Comparison of ENCODE assay signal across 27 cellular contexts in genomic region chr3:102473648-102474047, GRCh38. TPM values are rescaled to one million over a fixed set of nuclear protein-coding genes. Genes with fewer than 3 reads are reported as not detected.
DNase-seq lines count a peak whose midpoint lies in the region; ATAC-seq, FAIRE-seq and TF ChIP-seq lines count a peak whose summit lies in the region.
"Had no signal": no experiment of that assay in that cellular context is flagged by ENCODE, and none has a peak within 500 bp of the region (broad histone marks: within the 10 kb centered on the region; RNA-seq: fewer than 3 reads in every experiment).

No MANE protein-coding gene starts in this region.

- H3K27ac ChIP-seq in HepG2 (ENCODE audit: extremely low read length, insufficient read depth, low read length) (no peak overlapping the region), right lobe of liver (no peak overlapping the region), A549 (no peak overlapping the region), endodermal cell (ENCODE audit: low read depth, low read length) (no peak overlapping the region)
- H3K27ac ChIP-seq: BLaER1 had no signal

- TF ChIP-seq EP300 in HepG2 (IDR thresholded peaks at IDR 0.05; ENCODE audit: low read depth in 2 of 2, low read length in 2 of 2) (no peak), HepG2 (CRISPR knock-in tag; IDR thresholded peaks at IDR 0.05; ENCODE audit: borderline replicate concordance) (no peak), A549 (IDR thresholded peaks at IDR 0.05) (no peak)

- H2AFZ ChIP-seq in HepG2 (ENCODE audit: low read length), result no peak overlapping the region

- no peaks in the 10 kb centered on the region for H3K4me1 ChIP-seq in HepG2 (ENCODE audit: insufficient read depth, low read length)
- no peaks in the 10 kb centered on the region for H3K4me1 ChIP-seq in right lobe of liver
- H3K4me1 ChIP-seq in A549, result no peaks in the 10 kb centered on the region
- peaks cover 3% of the 10 kb centered on the region for H3K4me1 ChIP-seq in endodermal cell (ENCODE audit: control insufficient read depth, insufficient read depth, low read length)
- H3K4me1 ChIP-seq: BE2C, BLaER1 had no signal

- in situ Hi-C loops in HepG2 (cut with HindIII; ENCODE audit: extremely low pct_ligation_motif_present, low pct_unique_long_range_greater_than_20kb), result no loop called here

- POLR2A ChIA-PET in HepG2 (lab: Yijun Ruan, JAX), result no interaction called here
- POLR2A ChIA-PET in A549 (lab: Yijun Ruan, JAX), result no interaction called here

- H3K9me3 ChIP-seq in HepG2 (ENCODE audit: low read length) (no peaks in the 10 kb centered on the region), right lobe of liver (no peaks in the 10 kb centered on the region), A549 (no peaks in the 10 kb centered on the region), endodermal cell (ENCODE audit: control insufficient read depth, low read length) (no peaks in the 10 kb centered on the region)
- H3K9me3 ChIP-seq: BE2C, BLaER1 had no signal

- DNase-seq in HepG2 (ENCODE audit: low spot score) (no peak), right lobe of liver (no peak), A549 (ENCODE audit: low read depth in 1 of 2, low spot score in 1 of 2) (no peak), endodermal cell (no peak), kidney tubule cell (ENCODE audit: low spot score) (no peak)
- DNase-seq: ACHN; BE2C; C1 segment of cervical spinal cord; CD4-positive, alpha-beta memory T cell; CD4-positive, CD25-positive, alpha-beta regulatory T cell; CD8-positive, alpha-beta memory T cell; COR-L47; DMS 273 treated with DMSO at 0.1 percent for 48 hours; DMS153; DMS53; DMS79; DND-41; EL; GDM1 had no signal

- TF ChIP-seq POLR2A in HepG2 (IDR thresholded peaks at IDR 0.05; ENCODE audit: insufficient read depth in 1 of 2, low read depth in 2 of 2, low read length in 2 of 2) (no peak), right lobe of liver (IDR thresholded peaks at IDR 0.05) (no peak), A549 (IDR thresholded peaks at IDR 0.05; ENCODE audit: low read length) (no peak)

- no TSS peak for BruUV-seq in HepG2 (replicated peaks; lab: Mats Ljungman, UMichigan)

- H3K9ac ChIP-seq in HepG2 (ENCODE audit: insufficient read depth, low read depth, low read length) (no peak overlapping the region), endodermal cell (ENCODE audit: extremely low read depth, low read length, poor library complexity, severe bottlenecking) (no peak overlapping the region)
- H3K9ac ChIP-seq: BLaER1 had no signal

- TF ChIP-seq RAD21 in HepG2 (CRISPR knock-in tag; IDR thresholded peaks at IDR 0.05) (no peak), A549 (conservative IDR thresholded peaks at IDR 0.05 in 1 of 2, IDR thresholded peaks at IDR 0.05 in 1 of 2) (no peak)

- H3K4me3 Mint-ChIP-seq in endodermal cell, result no peak overlapping the region
- H3K4me3 Mint-ChIP-seq: CD14-positive monocyte; CD4-positive, alpha-beta memory T cell; CD4-positive, CD25-positive, alpha-beta regulatory T cell; CD8-positive, alpha-beta memory T cell had no signal

- peaks cover 15% of the 10 kb centered on the region for H3K4me1 Mint-ChIP-seq in endodermal cell
- H3K4me1 Mint-ChIP-seq: CD14-positive monocyte; CD4-positive, alpha-beta memory T cell; CD4-positive, CD25-positive, alpha-beta regulatory T cell; CD8-positive, alpha-beta memory T cell had no signal

- H3K27me3 ChIP-seq in HepG2 (ENCODE audit: control insufficient read depth in 1 of 2, insufficient read depth in 2 of 2, low read length in 2 of 2) (no peaks in the 10 kb centered on the region), right lobe of liver (no peaks in the 10 kb centered on the region), endodermal cell (ENCODE audit: control insufficient read depth, insufficient read depth, low read length, poor library complexity, severe bottlenecking) (no peaks in the 10 kb centered on the region)
- H3K27me3 ChIP-seq: BE2C, BLaER1 had no signal

- CTCF ChIA-PET in HepG2 (lab: Yijun Ruan, JAX; ENCODE audit: low intra/inter-chr PET ratio, low total read pairs), result no interaction called here
- CTCF ChIA-PET in A549 (lab: Yijun Ruan, JAX), result no interaction called here

- FAIRE-seq in HepG2 (lab: Jason Lieb, UNC) (no peak), A549 (lab: Jason Lieb, UNC) (no peak)
- FAIRE-seq: GM12878, GM12892, GM18507 had no signal

- H3K27ac Mint-ChIP-seq in endodermal cell, result peak overlapping the region; percentile 53
- H3K27ac Mint-ChIP-seq: CD14-positive monocyte; CD4-positive, alpha-beta memory T cell; CD4-positive, CD25-positive, alpha-beta regulatory T cell; CD8-positive, alpha-beta memory T cell had no signal

- H3K9me3 Mint-ChIP-seq in endodermal cell, result no peaks in the 10 kb centered on the region
- H3K9me3 Mint-ChIP-seq: CD8-positive, alpha-beta memory T cell had no signal

- ATAC-seq in HepG2 (no peak), right lobe of liver (no peak), A549 (no peak), HG02981 (IDR thresholded peaks at IDR 0.05; ENCODE audit: unreplicated experiment) (no peak)
- ATAC-seq: GM12878 had no signal

- H3K36me3 Mint-ChIP-seq in endodermal cell (ENCODE audit: low read depth), result no peaks in the 10 kb centered on the region
- H3K36me3 Mint-ChIP-seq: CD14-positive monocyte; CD4-positive, alpha-beta memory T cell; CD4-positive, CD25-positive, alpha-beta regulatory T cell; CD8-positive, alpha-beta memory T cell had no signal

- H3K36me3 ChIP-seq in HepG2 (replicated peaks in 1 of 2; ENCODE audit: control insufficient read depth in 1 of 2, insufficient read depth in 2 of 2, low read length in 2 of 2) (no peaks in the 10 kb centered on the region), right lobe of liver (no peaks in the 10 kb centered on the region), endodermal cell (ENCODE audit: control insufficient read depth, insufficient read depth, low read length) (no peaks in the 10 kb centered on the region)
- H3K36me3 ChIP-seq: BE2C, BLaER1 had no signal

- H3K4me2 ChIP-seq in HepG2 (ENCODE audit: low read depth, low read length) (no peak overlapping the region), A549 (no peak overlapping the region)
- H3K4me2 ChIP-seq: BLaER1 had no signal

- intact Hi-C loops in HepG2 (cut with micrococcal nuclease; ENCODE audit: unreplicated experiment) (no loop called here), right lobe of liver (cut with DNase I) (no loop called here)

- H3K4me3 ChIP-seq in HepG2 (replicated peaks in 1 of 3; ENCODE audit: insufficient read depth in 1 of 3, low read depth in 2 of 3, low read length in 3 of 3) (no peak overlapping the region), right lobe of liver (no peak overlapping the region), A549 (no peak overlapping the region), endodermal cell (ENCODE audit: low read length) (no peak overlapping the region)
- H3K4me3 ChIP-seq: BLaER1, GM12878 had no signal

- no peaks in the 10 kb centered on the region for H3K27me3 Mint-ChIP-seq in endodermal cell (ENCODE audit: insufficient read depth)

- H4K20me1 ChIP-seq in HepG2 (ENCODE audit: insufficient read depth, low read length), result no peaks in the 10 kb centered on the region
- H4K20me1 ChIP-seq: BLaER1 had no signal

- no peaks in the 10 kb centered on the region for H3K79me2 ChIP-seq in HepG2 (ENCODE audit: insufficient read depth, low read length)

- TF ChIP-seq CTCF in HepG2 (CRISPR knock-in tag; IDR thresholded peaks at IDR 0.05) (no peak), right lobe of liver (IDR thresholded peaks at IDR 0.05) (no peak), A549 (IDR thresholded peaks at IDR 0.05) (no peak), endodermal cell (conservative IDR thresholded peaks at IDR 0.05) (no peak)

TF ChIP-seq in HepG2, 621 proteins besides CTCF, POLR2A, EP300 and RAD21 (continues in another document):
- TF ChIP-seq MAFK (conservative IDR thresholded peaks at IDR 0.05 in 1 of 2, IDR thresholded peaks at IDR 0.05 in 1 of 2; ENCODE audit: low read length in 2 of 2) (peak; percentile 49 to 80), MAFF (IDR thresholded peaks at IDR 0.05; ENCODE audit: low read depth, low read length) (peak; percentile 69; the same call in 1 of the 2 replicates)

TF ChIP-seq in A549, 52 proteins besides CTCF, POLR2A, EP300 and RAD21 (continues in another document):
- TF ChIP-seq RARB (CRISPR knock-in tag; IDR thresholded peaks at IDR 0.05) (no peak), JUN (IDR thresholded peaks at IDR 0.05) (no peak)

RNA-seq across cellular contexts. Expression of gene ZPLD1, which starts 38.8 kb away (rescaled TPM):
- total RNA-seq in HepG2 (2016; rRNA removed; fragmentation: Illumina TruSeq; extraction: Trizol) (not detected in 2 replicates), right lobe of liver (under 1 TPM in 4 of 6 experiments, not detected in 2; 0.04 to 0.12 (median 0.07) TPM), endodermal cell (under 1 TPM in 1 of 2 donors, not detected in 1; 0.18 TPM)
- total RNA-seq in HepG2 (2016; cell fraction: cytosol; rRNA removed; fragmentation: Illumina TruSeq; extraction: Trizol; ENCODE audit: low read depth), result not detected in 2 replicates
- not detected in 2 replicates for total RNA-seq in HepG2 (2016; cell fraction: insoluble cytoplasmic fraction; rRNA removed; fragmentation: Illumina TruSeq; extraction: Trizol)
- not detected in 2 replicates for total RNA-seq in HepG2 (2016; cell fraction: membrane; rRNA removed; fragmentation: Illumina TruSeq; extraction: Trizol)
- not detected in 2 replicates for total RNA-seq in HepG2 (2016; cell fraction: nucleus; rRNA removed; fragmentation: Illumina TruSeq; extraction: Trizol)
- polyA plus RNA-seq in HepG2 (2011; rRNA removed) (not detected in 2 replicates), A549 (2011; rRNA removed) (0.03 and 0.04 TPM in 2 replicates), A549 (2017; fragmentation: RNase III; extraction: RNeasy Plus Mini Kit Qiagen cat#74134 plus additional on column Dnase treatment) (0.05 TPM in 1 of 3 replicates, not detected in the others)
- not detected in 2 replicates for polyA plus RNA-seq in HepG2 (2011; cell fraction: cytosol; rRNA removed)
- polyA plus RNA-seq in HepG2 (2011; cell fraction: nucleus; rRNA removed), result not detected in 2 replicates
- not detected in 2 replicates for polyA plus RNA-seq in HepG2 (2012)
- not detected in 2 replicates for polyA plus RNA-seq in HepG2 (2016; cell fraction: cytosol; fragmentation: Illumina TruSeq; extraction: Trizol; ENCODE audit: low read depth)
- not detected in 2 replicates for polyA plus RNA-seq in HepG2 (2016; cell fraction: insoluble cytoplasmic fraction; fragmentation: Illumina TruSeq; extraction: Trizol; ENCODE audit: low read depth)
- not detected in 2 replicates for polyA plus RNA-seq in HepG2 (2016; cell fraction: membrane; fragmentation: Illumina TruSeq; extraction: Trizol; ENCODE audit: low read depth)
- polyA plus RNA-seq in HepG2 (2016; cell fraction: nucleus; fragmentation: Illumina TruSeq; extraction: Trizol; ENCODE audit: insufficient read depth, low read depth), result not detected in 2 replicates
- polyA minus RNA-seq in HepG2 (2011; rRNA and poly(A)+ RNA removed; ENCODE audit: low replicate concordance), result not detected in 2 replicates
- polyA minus RNA-seq in HepG2 (2011; cell fraction: cytosol; rRNA and poly(A)+ RNA removed), result not detected in 2 replicates
- polyA minus RNA-seq in HepG2 (2011; cell fraction: nucleus; rRNA and poly(A)+ RNA removed), result not detected in 2 replicates
- polyA plus RNA-seq in A549 (2012; cell fraction: cytosol; rRNA removed), result not detected in 2 replicates
- polyA plus RNA-seq in A549 (2012; cell fraction: nucleus; rRNA removed), result not detected in 2 replicates
- polyA minus RNA-seq in A549 (2011; rRNA and poly(A)+ RNA removed), result not detected in 2 replicates
- polyA plus RNA-seq in endodermal cell (2013, experiment 1 of 2), result 0.07 TPM
- polyA plus RNA-seq in endodermal cell (2013, experiment 2 of 2), result 0.08 TPM
- total RNA-seq: A172; CD4-positive, alpha-beta memory T cell; CD4-positive, CD25-positive, alpha-beta regulatory T cell; CD8-positive, alpha-beta memory T cell; G401; GM12878 had no signal
- polyA plus RNA-seq: CD14-positive monocyte; CD4-positive, alpha-beta memory T cell; CD4-positive, CD25-positive, alpha-beta regulatory T cell; CD8-positive, alpha-beta memory T cell; GM12878 had no signal

Comparison
In these comparisons a context has a peak if more than half of its experiments do, and no peak if none do; other contexts are left out.
1. Of the 38 proteins assayed by ChIP-seq in both HepG2 and A549: peak only in HepG2: none; only in A549: none; in both: MAFK; in neither: 37.